In the genomic region with DNA sequence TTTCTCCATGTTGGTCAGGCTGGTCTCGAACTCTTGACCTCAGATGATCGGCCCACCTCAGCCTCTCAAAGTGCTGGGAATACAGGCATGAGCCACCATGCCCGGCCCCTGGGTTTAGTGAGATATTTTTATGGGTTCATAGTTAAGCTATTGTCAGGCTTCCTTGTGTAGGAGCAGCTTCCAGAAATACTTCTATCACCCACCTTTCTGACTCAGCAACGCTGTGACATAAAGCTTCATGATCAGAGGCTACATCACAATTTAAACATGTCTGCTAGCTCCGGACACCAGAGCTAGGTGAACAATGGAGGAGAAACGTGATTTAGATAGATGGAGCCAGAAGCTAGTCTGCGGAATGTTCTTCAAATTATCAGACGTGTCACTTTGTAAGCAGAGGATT, we compare ENCODE assay signal across 19 cellular contexts.
DNase-seq lines count a peak whose midpoint lies in the region; ATAC-seq and TF ChIP-seq lines count a peak whose summit lies in the region.
"Had no signal": no experiment of that assay in that cellular context is flagged by ENCODE, and none has a peak within 500 bp of the region (broad histone marks: within the 10 kb centered on the region; RNA-seq: fewer than 3 reads in every experiment).

No MANE protein-coding gene starts in this region.

- peak overlapping the region; percentile 70 for H4K91ac ChIP-seq in trophoblast cell (ENCODE audit: low read depth, low read length)

- peaks cover 44% of the 10 kb centered on the region for H3K4me1 Mint-ChIP-seq in Caco-2 (ENCODE audit: low read depth, unreplicated experiment)
- no peaks in the 10 kb centered on the region for H3K4me1 Mint-ChIP-seq in activated CD8-positive, alpha-beta T cell treated with anti-CD3 and anti-CD28 coated beads, Interleukin-2, amount 10 ng/mL, durations not matched to agents 7 days and 5 days (ENCODE audit: low read depth)
- H3K4me1 Mint-ChIP-seq in activated naive CD8-positive, alpha-beta T cell treated with anti-CD3 and anti-CD28 coated beads for 36 hours = peaks cover 1% of the 10 kb centered on the region
- H3K4me1 Mint-ChIP-seq: B cell; CD4-positive, CD25-positive, alpha-beta regulatory T cell had no signal

- CTCF ChIA-PET in Caco-2 (lab: Charles Lee) = interaction anchor here (2.7 kb wide), 1 partner anchor 329 kb away, joined by 36 read pairs; no protein-coding TSS in a partner anchor
- CTCF ChIA-PET in activated CD8-positive, alpha-beta T cell treated with anti-CD3 and anti-CD28 coated beads, Interleukin-2, amount 10 ng/mL, durations not matched to agents 7 days and 5 days (lab: Charles Lee) = interaction anchor here (2.0 kb wide), 1 partner anchor 329 kb away, joined by 7 read pairs; no protein-coding TSS in a partner anchor

- no peak overlapping the region for H2AFZ ChIP-seq in trophoblast cell (ENCODE audit: insufficient read depth, low read length, poor library complexity)
- H2AFZ ChIP-seq: GM23338 had no signal

- H3K36me3 ChIP-seq in Caco-2 (ENCODE audit: control insufficient read depth, insufficient read depth, low read length) (no peaks in the 10 kb centered on the region), esophagus muscularis mucosa (no peaks in the 10 kb centered on the region), trophoblast cell (ENCODE audit: control insufficient read depth in 1 of 2, insufficient read depth in 2 of 2, low read length in 2 of 2) (no peaks in the 10 kb centered on the region)
- H3K36me3 ChIP-seq: BLaER1 had no signal

- peak overlapping the region; percentile 91 for H3K27ac Mint-ChIP-seq in Caco-2 (ENCODE audit: unreplicated experiment)
- H3K27ac Mint-ChIP-seq in activated CD8-positive, alpha-beta T cell treated with anti-CD3 and anti-CD28 coated beads, Interleukin-2, amount 10 ng/mL, durations not matched to agents 7 days and 5 days = no peak overlapping the region
- H3K27ac Mint-ChIP-seq in activated naive CD8-positive, alpha-beta T cell treated with anti-CD3 and anti-CD28 coated beads for 36 hours = no peak overlapping the region
- H3K27ac Mint-ChIP-seq: B cell; CD4-positive, CD25-positive, alpha-beta regulatory T cell; CD8-positive, alpha-beta T cell; GM23338; H9 had no signal

- peak overlapping the region; percentile 32 for H3K14ac ChIP-seq in trophoblast cell (ENCODE audit: low read length)

- no peak overlapping the region for H3K4me2 ChIP-seq in trophoblast cell (ENCODE audit: low read length)
- H3K4me2 ChIP-seq: BLaER1, GM23338 had no signal

- H3K9me3 ChIP-seq in Caco-2 (peaks cover 7% of the 10 kb centered on the region; the same call in 1 of the 2 replicates), esophagus muscularis mucosa (no peaks in the 10 kb centered on the region), trophoblast cell (ENCODE audit: insufficient read depth, low read depth, low read length) (no peaks in the 10 kb centered on the region)
- H3K9me3 ChIP-seq: BLaER1 had no signal

- H4K8ac ChIP-seq in trophoblast cell (ENCODE audit: low read depth, low read length) = peak overlapping the region; percentile 39

- intact Hi-C loops in Caco-2 (cut with micrococcal nuclease; ENCODE audit: unreplicated experiment) (loop anchor here (10.0 kb wide), 1 partner anchor 242 kb away; no protein-coding TSS in a partner anchor), esophagus muscularis mucosa (cut with DNase I) (loop anchor here (5.0 kb wide), 1 partner anchor 316 kb away; the partner anchor contains the start of gene BAMBI)

- peak overlapping the region; percentile 51 for H3K4ac ChIP-seq in trophoblast cell (ENCODE audit: low read depth, low read length)

- H3K4me3 Mint-ChIP-seq in Caco-2 (ENCODE audit: unreplicated experiment) = no peak overlapping the region
- no peak overlapping the region for H3K4me3 Mint-ChIP-seq in activated CD8-positive, alpha-beta T cell treated with anti-CD3 and anti-CD28 coated beads, Interleukin-2, amount 10 ng/mL, durations not matched to agents 7 days and 5 days
- H3K4me3 Mint-ChIP-seq in activated naive CD8-positive, alpha-beta T cell treated with anti-CD3 and anti-CD28 coated beads for 36 hours = no peak overlapping the region
- H3K4me3 Mint-ChIP-seq: B cell; CD8-positive, alpha-beta T cell; GM23338; H9 had no signal

- H2BK5ac ChIP-seq in trophoblast cell (ENCODE audit: low read depth, low read length, poor library complexity) = peak overlapping the region; percentile 61

- peaks cover 10% of the 10 kb centered on the region for H3K9me3 Mint-ChIP-seq in Caco-2 (ENCODE audit: unreplicated experiment)
- no peaks in the 10 kb centered on the region for H3K9me3 Mint-ChIP-seq in activated CD8-positive, alpha-beta T cell treated with anti-CD3 and anti-CD28 coated beads, Interleukin-2, amount 10 ng/mL, durations not matched to agents 7 days and 5 days (ENCODE audit: insufficient read depth)
- no peaks in the 10 kb centered on the region for H3K9me3 Mint-ChIP-seq in activated naive CD8-positive, alpha-beta T cell treated with anti-CD3 and anti-CD28 coated beads for 36 hours
- H3K9me3 Mint-ChIP-seq: CD8-positive, alpha-beta T cell; GM23338 had no signal

- peak overlapping the region; percentile 84 for H2BK12ac ChIP-seq in trophoblast cell (ENCODE audit: low read length)

- H3K4me3 ChIP-seq in Caco-2 (ENCODE audit: low read depth, low read length) (no peak overlapping the region), esophagus muscularis mucosa (no peak overlapping the region), trophoblast cell (ENCODE audit: low read depth, low read length) (no peak overlapping the region)
- H3K4me3 ChIP-seq: BLaER1, GM12878, GM23338 had no signal

- no peak for TF ChIP-seq EP300 in esophagus muscularis mucosa (IDR thresholded peaks at IDR 0.05)

- H3K4me1 ChIP-seq in Caco-2 = peaks cover 42% of the 10 kb centered on the region
- peaks cover 0 to 6% (median 0%) of the 10 kb centered on the region in 4 donors for H3K4me1 ChIP-seq in esophagus muscularis mucosa
- peaks cover 10 to 11% of the 10 kb centered on the region in 2 experiments for H3K4me1 ChIP-seq in trophoblast cell (ENCODE audit: control insufficient read depth in 1 of 2, insufficient read depth in 2 of 2, low read length in 2 of 2)
- H3K4me1 ChIP-seq: BLaER1 had no signal

- peak overlapping the region; percentile 78 for H2BK120ac ChIP-seq in trophoblast cell (ENCODE audit: insufficient read depth, low read length, poor library complexity)

- H3K79me1 ChIP-seq in trophoblast cell (ENCODE audit: low read length) = peaks cover 32% of the 10 kb centered on the region

- peaks cover 6% of the 10 kb centered on the region for H3K36me3 Mint-ChIP-seq in Caco-2 (ENCODE audit: insufficient read depth, unreplicated experiment)
- H3K36me3 Mint-ChIP-seq in activated CD8-positive, alpha-beta T cell treated with anti-CD3 and anti-CD28 coated beads, Interleukin-2, amount 10 ng/mL, durations not matched to agents 7 days and 5 days (ENCODE audit: low read depth) = no peaks in the 10 kb centered on the region
- H3K36me3 Mint-ChIP-seq in activated naive CD8-positive, alpha-beta T cell treated with anti-CD3 and anti-CD28 coated beads for 36 hours = no peaks in the 10 kb centered on the region
- H3K36me3 Mint-ChIP-seq: CD4-positive, CD25-positive, alpha-beta regulatory T cell; CD8-positive, alpha-beta T cell had no signal

- no peak overlapping the region for H3K23ac ChIP-seq in trophoblast cell (ENCODE audit: low read length)

- TF ChIP-seq POLR2A in esophagus muscularis mucosa (IDR thresholded peaks at IDR 0.05; ENCODE audit: low read depth) = no peak

- H3K79me2 ChIP-seq in trophoblast cell (ENCODE audit: control insufficient read depth, insufficient read depth, low read length, poor library complexity) = peaks cover 1% of the 10 kb centered on the region

- no peaks in the 10 kb centered on the region for H3K27me3 Mint-ChIP-seq in Caco-2 (ENCODE audit: insufficient read depth, unreplicated experiment)
- H3K27me3 Mint-ChIP-seq in activated CD8-positive, alpha-beta T cell treated with anti-CD3 and anti-CD28 coated beads, Interleukin-2, amount 10 ng/mL, durations not matched to agents 7 days and 5 days (ENCODE audit: low read depth) = no peaks in the 10 kb centered on the region
- peaks cover 28% of the 10 kb centered on the region for H3K27me3 Mint-ChIP-seq in activated naive CD8-positive, alpha-beta T cell treated with anti-CD3 and anti-CD28 coated beads for 36 hours
- H3K27me3 Mint-ChIP-seq: B cell; CD4-positive, CD25-positive, alpha-beta regulatory T cell had no signal

- DNase-seq in Caco-2 (no peak), esophagus muscularis mucosa (ENCODE audit: extremely low spot score) (peak; percentile 66), trophoblast cell (no peak), NCI-H128 (lab: John Stamatoyannopoulos, UW; ENCODE audit: unreplicated experiment) (no peak)
- no peak for DNase-seq in activated CD8-positive, alpha-beta T cell treated with anti-CD3 and anti-CD28 coated beads, Interleukin-2, amount 10 ng/mL, durations not matched to agents 7 days and 5 days
- no peak for DNase-seq in activated naive CD8-positive, alpha-beta T cell treated with anti-CD3 and anti-CD28 coated beads for 36 hours
- DNase-seq: CD4-positive, CD25-positive, alpha-beta regulatory T cell; CD8-positive, alpha-beta T cell; DMS 273 treated with DMSO at 0.1 percent for 48 hours; DMS79; GDM1; H9 had no signal

- H3K27me3 ChIP-seq in Caco-2 (replicated peaks; ENCODE audit: control insufficient read depth, insufficient read depth, low read length) (no peaks in the 10 kb centered on the region), esophagus muscularis mucosa (no peaks in the 10 kb centered on the region), trophoblast cell (ENCODE audit: insufficient read depth, low read length) (no peaks in the 10 kb centered on the region)
- H3K27me3 ChIP-seq: BLaER1 had no signal

- no peak for TF ChIP-seq CTCF in Caco-2 (IDR thresholded peaks at IDR 0.05; ENCODE audit: insufficient read depth in 1 of 2, low read depth in 1 of 2, low read length in 1 of 2, severe bottlenecking in 1 of 2, unreplicated experiment in 1 of 2)
- TF ChIP-seq CTCF in esophagus muscularis mucosa (IDR thresholded peaks at IDR 0.05) = no peak

- POLR2A ChIA-PET in Caco-2 (lab: Charles Lee) = no interaction called here
- POLR2A ChIA-PET in activated CD8-positive, alpha-beta T cell treated with anti-CD3 and anti-CD28 coated beads, Interleukin-2, amount 10 ng/mL, durations not matched to agents 7 days and 5 days (lab: Charles Lee) = no interaction called here

- H3K9ac ChIP-seq in trophoblast cell (ENCODE audit: low read length) = no peak overlapping the region
- H3K9ac ChIP-seq: BLaER1 had no signal

- H3K18ac ChIP-seq in trophoblast cell (ENCODE audit: low read length) = no peak overlapping the region

- WGBS in esophagus muscularis mucosa = 85% methylated on average over 8 of the region's 8 CpGs
- WGBS in trophoblast cell (ENCODE audit: extremely low coverage, insufficient coverage, insufficient read length) = no CpG with 5 or more reads among the region's 8 CpGs

- no peak for ATAC-seq in activated CD8-positive, alpha-beta T cell treated with anti-CD3 and anti-CD28 coated beads, Interleukin-2, amount 10 ng/mL, durations not matched to agents 7 days and 5 days
- ATAC-seq: CD8-positive, alpha-beta T cell; GM12878; GM23338; HCT116 had no signal

- no peak overlapping the region for H4K12ac ChIP-seq in trophoblast cell (ENCODE audit: low read depth, low read length)

- H3K27ac ChIP-seq in esophagus muscularis mucosa (replicated peaks in 1 of 4) = no peak overlapping the region
- no peak overlapping the region for H3K27ac ChIP-seq in trophoblast cell (ENCODE audit: low read depth, low read length)
- H3K27ac ChIP-seq: 22Rv1, BLaER1, C4-2B had no signal

- BruUV-seq in Caco-2 (replicated peaks; lab: Mats Ljungman, UMichigan) = no TSS peak

- H2AK5ac ChIP-seq in trophoblast cell (ENCODE audit: low read length) = peak overlapping the region; percentile 65
